9 cellular contexts compared by ENCODE assay signal in the genomic region with DNA sequence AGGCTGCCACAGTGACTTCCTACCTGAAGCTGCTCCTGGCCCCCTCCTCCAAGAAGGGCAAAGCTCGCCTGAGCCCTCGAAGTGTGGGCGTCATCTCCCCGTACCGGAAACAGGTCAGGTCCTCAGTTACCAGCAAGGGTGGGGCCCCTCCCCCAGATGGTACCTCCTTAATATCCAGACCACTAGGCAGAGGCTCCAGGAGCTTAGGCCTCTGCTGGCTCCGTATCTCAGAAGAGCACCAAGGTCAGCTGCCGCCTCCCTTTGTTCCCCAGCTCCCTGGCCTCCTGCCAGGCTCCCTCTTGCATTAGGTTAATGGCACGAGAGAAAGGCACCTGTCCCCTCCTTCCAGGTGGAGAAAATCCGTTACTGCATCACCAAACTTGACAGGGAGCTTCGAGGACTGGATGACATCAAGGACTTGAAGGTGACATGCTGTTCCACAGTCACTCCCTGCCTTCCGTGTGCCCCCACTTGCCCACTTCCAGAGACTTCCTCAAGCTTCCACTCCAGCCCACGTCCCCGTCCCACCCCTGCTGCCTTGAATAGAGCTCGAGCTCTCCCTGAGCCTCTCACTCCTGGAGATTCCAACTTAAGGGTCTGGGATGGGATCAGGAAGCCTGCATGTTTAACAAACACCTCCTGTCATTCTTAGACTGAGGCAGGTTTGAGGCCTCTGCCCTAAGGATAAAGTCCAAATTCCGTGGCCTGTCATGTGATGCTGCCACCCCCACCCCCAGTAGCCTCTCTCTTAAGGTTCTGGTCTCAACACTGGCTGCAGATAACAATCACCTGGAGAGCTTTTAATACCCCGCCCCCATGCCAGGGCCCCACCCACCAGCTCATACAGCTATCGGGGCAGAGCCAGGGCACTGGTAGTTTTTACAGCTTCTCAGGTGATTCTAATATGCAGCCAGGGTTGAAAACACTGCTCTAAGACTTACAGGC. TPM values are rescaled to one million over a fixed set of nuclear protein-coding genes. Genes with fewer than 3 reads are reported as not detected.
DNase-seq lines count a peak whose midpoint lies in the region; ATAC-seq and TF ChIP-seq lines count a peak whose summit lies in the region.
"Had no signal": no experiment of that assay in that cellular context is flagged by ENCODE, and none has a peak within 500 bp of the region (broad histone marks: within the 10 kb centered on the region; RNA-seq: fewer than 3 reads in every experiment).

No MANE protein-coding gene starts in this region.

- ATAC-seq in GM19351 (IDR thresholded peaks at IDR 0.05; ENCODE audit: unreplicated experiment): no peak
- ATAC-seq: stimulated activated naive B cell treated with anti-CD40 and anti-IgM and Interleukin-4, amounts not matched to agents 10 μg/mL and 1 μg/mL and 100 μg/mL, for 72 hours had no signal

- TF ChIP-seq CTCF in C4-2B (conservative IDR thresholded peaks at IDR 0.05): no peak
- TF ChIP-seq CTCF in ascending aorta (IDR thresholded peaks at IDR 0.05): no peak

- H3K27ac ChIP-seq in C4-2B (peak overlapping the region; percentile 68), ascending aorta (peak overlapping the region; percentile 99), mucosa of rectum (ENCODE audit: low read depth in 2 of 2, low read length in 2 of 2) (peak overlapping the region; percentile 82 to 88)

- H3K36me3 ChIP-seq in ascending aorta (peaks cover 73% of the 10 kb centered on the region in 2 donors), mucosa of rectum (ENCODE audit: control insufficient read depth in 2 of 2, insufficient read depth in 2 of 2, low read length in 2 of 2) (peaks cover 53 to 67% of the 10 kb centered on the region in 2 donors)

- H3K9me3 ChIP-seq in ascending aorta (no peaks in the 10 kb centered on the region), mucosa of rectum (ENCODE audit: control insufficient read depth in 2 of 2, low read length in 2 of 2) (no peaks in the 10 kb centered on the region)

- no peak overlapping the region for H3K4me3 ChIP-seq in ascending aorta
- H3K4me3 ChIP-seq in mucosa of rectum (ENCODE audit: low read length in 2 of 2): no peak overlapping the region

- DNase-seq in NCI-H187 (lab: John Stamatoyannopoulos, UW) (peak; percentile 11 to 63), ascending aorta (ENCODE audit: low spot score in 2 of 2) (no peak), cerebellar cortex (ENCODE audit: low spot score) (no peak), Kasumi-1 (lab: John Stamatoyannopoulos, UW) (no peak), NCI-H524 (lab: John Stamatoyannopoulos, UW) (no peak)
- DNase-seq: stimulated activated naive B cell treated with anti-CD40 and anti-IgM and Interleukin-4, amounts not matched to agents 10 μg/mL and 1 μg/mL and 100 μg/mL, for 72 hours had no signal

- H3K9ac ChIP-seq in mucosa of rectum (ENCODE audit: low read depth in 1 of 2, low read length in 2 of 2): peak overlapping the region in 1 of 2 donors; percentile 70

- H3K4me1 ChIP-seq in ascending aorta (peaks cover 18 to 37% of the 10 kb centered on the region in 2 donors), mucosa of rectum (ENCODE audit: control insufficient read depth in 2 of 2, insufficient read depth in 2 of 2, low read length in 2 of 2) (peaks cover 47 to 48% of the 10 kb centered on the region in 2 donors)

- H3K27me3 ChIP-seq in ascending aorta (no peaks in the 10 kb centered on the region), mucosa of rectum (ENCODE audit: control insufficient read depth in 2 of 2, insufficient read depth in 2 of 2, low read length in 2 of 2) (no peaks in the 10 kb centered on the region)

- intact Hi-C loops in ascending aorta (cut with DNase I): no loop called here

RNA-seq across cellular contexts. Expression of gene RHOC, which starts 8.3 kb away (rescaled TPM):
- 379 TPM for total RNA-seq in ascending aorta

RNA-seq across cellular contexts. Expression of gene PPM1J, which starts 16.5 kb away (rescaled TPM):
- 10.0 TPM for total RNA-seq in ascending aorta

RNA-seq across cellular contexts. Expression of gene MOV10, which starts 24.2 kb away (rescaled TPM):
- total RNA-seq in ascending aorta: 69.5 TPM

Comparison
In these comparisons a context has a peak if more than half of its experiments do, and no peak if none do; other contexts are left out.
1. DNase-seq: peak in NCI-H187 (2 of 2); none in ascending aorta (0 of 2), cerebellar cortex (single experiment), Kasumi-1 (0 of 2) and NCI-H524 (0 of 2).
2. Peak in every context shown above with its lines, with median percentiles within 50 percentile points of each other: H3K27ac ChIP-seq.